Comparison of ENCODE assay signal across 31 cellular contexts in the genomic region with DNA sequence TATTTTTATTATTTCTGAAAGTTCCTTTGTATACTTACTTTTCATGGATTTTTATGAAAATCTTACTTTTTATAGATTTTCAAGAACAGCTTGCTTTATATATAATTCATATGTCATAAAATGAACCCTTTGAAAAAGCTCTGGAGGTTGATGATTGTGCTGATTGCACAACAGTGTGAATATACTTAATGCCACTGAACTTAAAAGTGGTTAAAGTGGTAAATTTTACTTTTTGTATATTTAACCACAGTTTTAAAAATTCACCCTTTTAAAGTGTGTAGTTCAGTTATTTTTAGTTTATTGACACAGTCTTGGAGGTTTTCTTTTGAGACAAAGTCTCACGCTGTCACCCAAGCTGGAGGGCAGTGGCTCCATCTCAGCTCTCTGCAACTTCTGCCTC.
"Had no signal": no experiment of that assay in that cellular context is flagged by ENCODE, and none has a peak within 500 bp of the region (broad histone marks: within the 10 kb centered on the region; RNA-seq: fewer than 3 reads in every experiment).

No MANE protein-coding gene starts in this region.

- H3K36me3 ChIP-seq: colonic mucosa had no signal

- H3K4me3 Mint-ChIP-seq: activated CD4-positive, alpha-beta memory T cell treated with anti-CD3 and anti-CD28 coated beads, Interleukin-2, amount 10 ng/mL, durations not matched to agents 7 days and 5 days; activated CD4-positive, alpha-beta T cell treated with anti-CD3 and anti-CD28 coated beads, Interleukin-2, amount 10 ng/mL, durations not matched to agents 7 days and 5 days; activated naive CD4-positive, alpha-beta T cell treated with anti-CD3 and anti-CD28 coated beads, Interleukin-2, amount 10 ng/mL, durations not matched to agents 7 days and 5 days; activated naive CD8-positive, alpha-beta T cell treated with anti-CD3 and anti-CD28 coated beads, Interleukin-2, amount 10 ng/mL, durations not matched to agents 7 days and 5 days; activated T-cell treated with anti-CD3 and anti-CD28 coated beads, Interleukin-2, amount 50 U/mL, for 24 hours; activated T-cell treated with anti-CD3 and anti-CD28 coated beads, Interleukin-2, amount 50 U/mL, for 72 hours; effector memory CD8-positive, alpha-beta T cell; WTC11 had no signal

- H3K4me3 ChIP-seq: body of pancreas, colonic mucosa, esophagus muscularis mucosa, gastrocnemius medialis, heart left ventricle had no signal

- H3K4me1 ChIP-seq: body of pancreas, colonic mucosa, esophagus muscularis mucosa, foreskin keratinocyte, gastrocnemius medialis, heart left ventricle had no signal

- H3K27me3 ChIP-seq: body of pancreas, colonic mucosa, esophagus muscularis mucosa, foreskin keratinocyte, gastrocnemius medialis, heart left ventricle had no signal

- H3K27me3 Mint-ChIP-seq: activated CD4-positive, alpha-beta memory T cell treated with anti-CD3 and anti-CD28 coated beads, Interleukin-2, amount 10 ng/mL, durations not matched to agents 7 days and 5 days; activated CD4-positive, alpha-beta T cell treated with anti-CD3 and anti-CD28 coated beads, Interleukin-2, amount 10 ng/mL, durations not matched to agents 7 days and 5 days; activated naive CD4-positive, alpha-beta T cell treated with anti-CD3 and anti-CD28 coated beads, Interleukin-2, amount 10 ng/mL, durations not matched to agents 7 days and 5 days; activated naive CD8-positive, alpha-beta T cell treated with anti-CD3 and anti-CD28 coated beads, Interleukin-2, amount 10 ng/mL, durations not matched to agents 7 days and 5 days; activated T-cell treated with anti-CD3 and anti-CD28 coated beads, Interleukin-2, amount 50 U/mL, for 24 hours; effector memory CD8-positive, alpha-beta T cell had no signal

- H3K36me3 Mint-ChIP-seq: activated naive CD4-positive, alpha-beta T cell treated with anti-CD3 and anti-CD28 coated beads, Interleukin-2, amount 50 U/mL, for 72 hours had no signal

- DNase-seq: activated CD4-positive, alpha-beta memory T cell treated with anti-CD3 and anti-CD28 coated beads, Interleukin-2, amount 10 ng/mL, durations not matched to agents 7 days and 5 days; activated CD4-positive, alpha-beta T cell treated with anti-CD3 and anti-CD28 coated beads for 1 hour; activated CD4-positive, alpha-beta T cell treated with anti-CD3 and anti-CD28 coated beads for 4 hours; activated CD4-positive, alpha-beta T cell treated with anti-CD3 and anti-CD28 coated beads, Interleukin-2, amount 10 ng/mL, durations not matched to agents 7 days and 5 days; activated CD4-positive, alpha-beta T cell treated with anti-CD3 and anti-CD28 coated beads, Interleukin-2, amount 50 U/mL, for 4 hours; activated CD8-positive, alpha-beta memory T cell treated with anti-CD3 and anti-CD28 coated beads, Interleukin-2, amount 50 U/mL, for 48 hours; activated gamma-delta T cell; activated naive CD4-positive, alpha-beta T cell; activated naive CD4-positive, alpha-beta T cell treated with anti-CD3 and anti-CD28 coated beads, Interleukin-2, amount 10 ng/mL, durations not matched to agents 7 days and 5 days; activated naive CD8-positive, alpha-beta T cell treated with anti-CD3 and anti-CD28 coated beads, Interleukin-2, amount 10 ng/mL, durations not matched to agents 7 days and 5 days; activated T-cell treated with anti-CD3 and anti-CD28 coated beads for 4 hours; activated T-cell treated with anti-CD3 and anti-CD28 coated beads, Interleukin-2, amount 50 U/mL, for 24 hours; activated T-cell treated with anti-CD3 and anti-CD28 coated beads, Interleukin-2, amount 50 U/mL, for 72 hours; amygdala; aorta; body of pancreas; central memory CD4-positive, alpha-beta T cell; cerebellar nuclear complex; colonic mucosa; effector CD4-positive, alpha-beta T cell; effector memory CD8-positive, alpha-beta T cell; erythroblast; foreskin keratinocyte; gastrocnemius medialis; glutamatergic neuron; heart left ventricle; T-helper 2 cell had no signal

- ATAC-seq: activated naive CD4-positive, alpha-beta T cell treated with anti-CD3 and anti-CD28 coated beads, Interleukin-2, amount 50 U/mL, for 72 hours; activated T-cell treated with anti-CD3 and anti-CD28 coated beads, Interleukin-2, amount 50 U/mL, for 72 hours; body of pancreas; effector memory CD8-positive, alpha-beta T cell; foreskin keratinocyte; gastrocnemius medialis; heart left ventricle; WTC11 had no signal

- H3K9me3 ChIP-seq: body of pancreas, colonic mucosa, esophagus muscularis mucosa, gastrocnemius medialis, heart left ventricle had no signal

- H3K27ac Mint-ChIP-seq: activated CD4-positive, alpha-beta memory T cell treated with anti-CD3 and anti-CD28 coated beads, Interleukin-2, amount 10 ng/mL, durations not matched to agents 7 days and 5 days; activated CD4-positive, alpha-beta T cell treated with anti-CD3 and anti-CD28 coated beads, Interleukin-2, amount 10 ng/mL, durations not matched to agents 7 days and 5 days; activated naive CD4-positive, alpha-beta T cell treated with anti-CD3 and anti-CD28 coated beads, Interleukin-2, amount 10 ng/mL, durations not matched to agents 7 days and 5 days; activated naive CD4-positive, alpha-beta T cell treated with anti-CD3 and anti-CD28 coated beads, Interleukin-2, amount 50 U/mL, for 72 hours; activated naive CD8-positive, alpha-beta T cell treated with anti-CD3 and anti-CD28 coated beads, Interleukin-2, amount 10 ng/mL, durations not matched to agents 7 days and 5 days; activated T-cell treated with anti-CD3 and anti-CD28 coated beads, Interleukin-2, amount 50 U/mL, for 24 hours; activated T-cell treated with anti-CD3 and anti-CD28 coated beads, Interleukin-2, amount 50 U/mL, for 72 hours; effector memory CD8-positive, alpha-beta T cell; WTC11 had no signal

- H3K9me3 Mint-ChIP-seq: activated CD4-positive, alpha-beta memory T cell treated with anti-CD3 and anti-CD28 coated beads, Interleukin-2, amount 10 ng/mL, durations not matched to agents 7 days and 5 days; activated CD4-positive, alpha-beta T cell treated with anti-CD3 and anti-CD28 coated beads, Interleukin-2, amount 10 ng/mL, durations not matched to agents 7 days and 5 days; activated naive CD4-positive, alpha-beta T cell treated with anti-CD3 and anti-CD28 coated beads, Interleukin-2, amount 10 ng/mL, durations not matched to agents 7 days and 5 days; activated naive CD4-positive, alpha-beta T cell treated with anti-CD3 and anti-CD28 coated beads, Interleukin-2, amount 50 U/mL, for 72 hours; activated naive CD8-positive, alpha-beta T cell treated with anti-CD3 and anti-CD28 coated beads, Interleukin-2, amount 10 ng/mL, durations not matched to agents 7 days and 5 days; activated T-cell treated with anti-CD3 and anti-CD28 coated beads, Interleukin-2, amount 50 U/mL, for 24 hours; activated T-cell treated with anti-CD3 and anti-CD28 coated beads, Interleukin-2, amount 50 U/mL, for 72 hours; effector memory CD8-positive, alpha-beta T cell; WTC11 had no signal

- H3K27ac ChIP-seq: body of pancreas, colonic mucosa, esophagus muscularis mucosa, foreskin keratinocyte, gastrocnemius medialis, heart left ventricle, VCaP had no signal

- H3K4me1 Mint-ChIP-seq: activated CD4-positive, alpha-beta memory T cell treated with anti-CD3 and anti-CD28 coated beads, Interleukin-2, amount 10 ng/mL, durations not matched to agents 7 days and 5 days; activated CD4-positive, alpha-beta T cell treated with anti-CD3 and anti-CD28 coated beads, Interleukin-2, amount 10 ng/mL, durations not matched to agents 7 days and 5 days; activated naive CD4-positive, alpha-beta T cell treated with anti-CD3 and anti-CD28 coated beads, Interleukin-2, amount 10 ng/mL, durations not matched to agents 7 days and 5 days; WTC11 had no signal
